In genomic region chr11:65496304-65497140, GRCh38 we compare ENCODE assay signal across 8 cellular contexts. TPM values are rescaled to one million over a fixed set of nuclear protein-coding genes. Genes with fewer than 3 reads are reported as not detected.
DNase-seq lines count a peak whose midpoint lies in the region; ATAC-seq and TF ChIP-seq lines count a peak whose summit lies in the region.

No MANE protein-coding gene starts in this region.

- no peaks in the 10 kb centered on the region for H3K27me3 Mint-ChIP-seq in activated CD8-positive, alpha-beta T cell treated with anti-CD3 and anti-CD28 coated beads, Interleukin-2, amount 10 ng/mL, durations not matched to agents 7 days and 5 days (ENCODE audit: low read depth)
- no peaks in the 10 kb centered on the region for H3K27me3 Mint-ChIP-seq in stimulated activated memory B cell treated with anti-CD40 and anti-IgM and Interleukin-4, amounts not matched to agents 10 μg/mL and 1 μg/mL and 100 μg/mL, for 72 hours

- POLR2A ChIA-PET in activated CD8-positive, alpha-beta T cell treated with anti-CD3 and anti-CD28 coated beads, Interleukin-2, amount 10 ng/mL, durations not matched to agents 7 days and 5 days (lab: Charles Lee), result interaction anchor here (0.6 to 22.4 kb wide), 22 partner anchors 4 to 619 kb away, joined by 3 to 4167 read pairs (median 4); partner anchors contain the start of genes CAPN1, FAM89B, FRMD8 and MALAT1

- no peak for TF ChIP-seq CTCF in GM12865 (IDR thresholded peaks at IDR 0.05; ENCODE audit: insufficient read depth, low read depth, low read length, missing control alignments)

- H3K4me1 Mint-ChIP-seq in activated CD8-positive, alpha-beta T cell treated with anti-CD3 and anti-CD28 coated beads, Interleukin-2, amount 10 ng/mL, durations not matched to agents 7 days and 5 days (ENCODE audit: low read depth), result peaks cover 39% of the 10 kb centered on the region
- H3K4me1 Mint-ChIP-seq in stimulated activated memory B cell treated with anti-CD40 and anti-IgM and Interleukin-4, amounts not matched to agents 10 μg/mL and 1 μg/mL and 100 μg/mL, for 72 hours, result peaks cover 48% of the 10 kb centered on the region

- no peak overlapping the region for H3K4me3 Mint-ChIP-seq in activated CD8-positive, alpha-beta T cell treated with anti-CD3 and anti-CD28 coated beads, Interleukin-2, amount 10 ng/mL, durations not matched to agents 7 days and 5 days
- H3K4me3 Mint-ChIP-seq in stimulated activated memory B cell treated with anti-CD40 and anti-IgM and Interleukin-4, amounts not matched to agents 10 μg/mL and 1 μg/mL and 100 μg/mL, for 72 hours, result no peak overlapping the region

- peak overlapping the region; percentile 70 for H3K9ac ChIP-seq in iPS-15b (ENCODE audit: low read depth, low read length)

- peak; percentile 9 for ATAC-seq in HG03378 (IDR thresholded peaks at IDR 0.05; ENCODE audit: unreplicated experiment)
- ATAC-seq in activated CD8-positive, alpha-beta T cell treated with anti-CD3 and anti-CD28 coated beads, Interleukin-2, amount 10 ng/mL, durations not matched to agents 7 days and 5 days, result peak; percentile 1
- ATAC-seq in stimulated activated memory B cell treated with anti-CD40 and anti-IgM and Interleukin-4, amounts not matched to agents 10 μg/mL and 1 μg/mL and 100 μg/mL, for 72 hours, result peak; percentile 1
- no peak for ATAC-seq in HG03039 (IDR thresholded peaks at IDR 0.05; ENCODE audit: unreplicated experiment)

- peaks cover 37% of the 10 kb centered on the region for H3K4me1 ChIP-seq in iPS-15b (ENCODE audit: control insufficient read depth, insufficient read depth, low read length)

- no peaks in the 10 kb centered on the region for H3K9me3 ChIP-seq in iPS-15b (ENCODE audit: control insufficient read depth, insufficient read depth, low read length)

- H3K4me3 ChIP-seq in GM12865 (ENCODE audit: low read depth, low read length) (peak overlapping the region; percentile 72), iPS-15b (ENCODE audit: low read depth, low read length) (peak overlapping the region; percentile 76)

- peaks cover 13% of the 10 kb centered on the region for H3K36me3 ChIP-seq in iPS-15b (ENCODE audit: control insufficient read depth, insufficient read depth, low read length)

- no peaks in the 10 kb centered on the region for H3K9me3 Mint-ChIP-seq in activated CD8-positive, alpha-beta T cell treated with anti-CD3 and anti-CD28 coated beads, Interleukin-2, amount 10 ng/mL, durations not matched to agents 7 days and 5 days (ENCODE audit: insufficient read depth)
- H3K9me3 Mint-ChIP-seq in stimulated activated memory B cell treated with anti-CD40 and anti-IgM and Interleukin-4, amounts not matched to agents 10 μg/mL and 1 μg/mL and 100 μg/mL, for 72 hours, result no peaks in the 10 kb centered on the region

- no peak overlapping the region for H3K27ac Mint-ChIP-seq in activated CD8-positive, alpha-beta T cell treated with anti-CD3 and anti-CD28 coated beads, Interleukin-2, amount 10 ng/mL, durations not matched to agents 7 days and 5 days
- H3K27ac Mint-ChIP-seq in stimulated activated memory B cell treated with anti-CD40 and anti-IgM and Interleukin-4, amounts not matched to agents 10 μg/mL and 1 μg/mL and 100 μg/mL, for 72 hours, result no peak overlapping the region

- peak; percentile 32 for DNase-seq in GM12865 (ENCODE audit: low read depth)
- DNase-seq in activated CD8-positive, alpha-beta T cell treated with anti-CD3 and anti-CD28 coated beads, Interleukin-2, amount 10 ng/mL, durations not matched to agents 7 days and 5 days, result no peak
- no peak for DNase-seq in NK-92 treated with Interleukin-12 subunit alpha and Interleukin-12 subunit beta, amount 100 ng/mL, for 24 hours (lab: John Stamatoyannopoulos, UW)
- no peak for DNase-seq in activated gamma-delta T cell (lab: John Stamatoyannopoulos, UW)

- no peaks in the 10 kb centered on the region for H3K27me3 ChIP-seq in iPS-15b (ENCODE audit: control insufficient read depth, insufficient read depth, low read length)

- H3K36me3 Mint-ChIP-seq in activated CD8-positive, alpha-beta T cell treated with anti-CD3 and anti-CD28 coated beads, Interleukin-2, amount 10 ng/mL, durations not matched to agents 7 days and 5 days (ENCODE audit: low read depth), result no peaks in the 10 kb centered on the region
- no peaks in the 10 kb centered on the region for H3K36me3 Mint-ChIP-seq in stimulated activated memory B cell treated with anti-CD40 and anti-IgM and Interleukin-4, amounts not matched to agents 10 μg/mL and 1 μg/mL and 100 μg/mL, for 72 hours

- CTCF ChIA-PET in activated CD8-positive, alpha-beta T cell treated with anti-CD3 and anti-CD28 coated beads, Interleukin-2, amount 10 ng/mL, durations not matched to agents 7 days and 5 days (lab: Charles Lee), result interaction anchor here (0.9 to 19.7 kb wide), 12 partner anchors 9 to 379 kb away, joined by 3 to 538 read pairs (median 5); partner anchors contain the start of genes NEAT1 and ZNHIT2

RNA-seq across cellular contexts. Expression of gene MALAT1, which starts 2.3 kb away (rescaled TPM):
- 1,000 to 10,000 TPM; 3,822 to 4,094 TPM for total RNA-seq in activated CD8-positive, alpha-beta T cell treated with anti-CD3 and anti-CD28 coated beads, Interleukin-2, amount 10 ng/mL, durations not matched to agents 7 days and 5 days

RNA-seq across cellular contexts. Expression of gene SCYL1, which starts 28.4 kb away (rescaled TPM):
- 10 to 100 TPM; 68.0 to 69.5 TPM for total RNA-seq in activated CD8-positive, alpha-beta T cell treated with anti-CD3 and anti-CD28 coated beads, Interleukin-2, amount 10 ng/mL, durations not matched to agents 7 days and 5 days
